23 cellular contexts compared by ENCODE assay signal in the genomic region with DNA sequence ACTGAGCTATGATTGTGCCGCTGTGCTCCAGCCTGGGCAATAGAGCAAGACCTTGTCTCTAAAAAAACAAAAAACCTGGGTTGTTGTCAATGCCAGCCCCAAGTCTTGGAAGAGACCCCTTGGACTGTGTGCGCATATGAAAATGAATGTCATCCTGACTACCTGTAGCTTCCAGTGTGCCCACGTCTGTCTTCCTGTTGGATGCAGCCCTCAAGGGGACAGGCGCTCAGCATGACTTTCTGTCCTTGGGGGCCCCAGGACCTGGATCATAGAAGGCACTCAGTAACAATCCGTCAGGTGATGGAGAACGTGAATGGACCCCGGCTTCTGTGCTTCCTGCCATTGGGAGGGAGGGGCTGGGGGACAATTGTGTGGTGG. TPM values are rescaled to one million over a fixed set of nuclear protein-coding genes. Genes with fewer than 3 reads are reported as not detected.
"Had no signal": no experiment of that assay in that cellular context is flagged by ENCODE, and none has a peak within 500 bp of the region (broad histone marks: within the 10 kb centered on the region; RNA-seq: fewer than 3 reads in every experiment).

No MANE protein-coding gene starts in this region.

- H3K9me3 Mint-ChIP-seq: activated CD4-positive, alpha-beta T cell treated with anti-CD3 and anti-CD28 coated beads, Interleukin-2, amount 10 ng/mL, durations not matched to agents 24 days and 14 days; dendritic cell treated with granulocyte-macrophage colony-stimulating factor and Interleukin-4, amounts not matched to agents 40 ng/mL and 50 ng/mL, for 4 days; mesothelial cell of epicardium; naive thymus-derived CD8-positive, alpha-beta T cell; T-cell; T-helper 2 cell treated with Interferon-gamma antibody and Interleukin-4, amounts not matched to agents 5 μg/mL and 100 μg/mL, for 36 hours had no signal

- H3K4me3 Mint-ChIP-seq: activated CD4-positive, alpha-beta T cell treated with anti-CD3 and anti-CD28 coated beads, Interleukin-2, amount 10 ng/mL, durations not matched to agents 24 days and 14 days; activated naive CD8-positive, alpha-beta T cell; dendritic cell treated with granulocyte-macrophage colony-stimulating factor and Interleukin-4, amounts not matched to agents 40 ng/mL and 50 ng/mL, for 4 days; mesothelial cell of epicardium; T-cell; T-helper 2 cell treated with Interferon-gamma antibody and Interleukin-4, amounts not matched to agents 5 μg/mL and 100 μg/mL, for 36 hours had no signal

- DNase-seq: activated CD4-positive, alpha-beta T cell treated with anti-CD3 and anti-CD28 coated beads, Interleukin-2, amount 10 ng/mL, durations not matched to agents 24 days and 14 days; activated gamma-delta T cell treated with Interleukin-2 at 50 U/mL for 16 hours; activated T-cell treated with anti-CD3 and anti-CD28 coated beads for 4 hours; amniotic stem cell; effector CD4-positive, alpha-beta T cell; glutamatergic neuron; kidney glomerular epithelial cell; left lung; naive thymus-derived CD8-positive, alpha-beta T cell; stimulated activated CD4-positive, alpha-beta T cell treated with anti-CD3 and anti-CD28 coated beads, Interleukin-4, amount 100 ng/mL, for 24 hours; stomach; T-cell had no signal

- FAIRE-seq: endothelial cell of umbilical vein, frontal cortex had no signal

- H3K27ac Mint-ChIP-seq: activated CD4-positive, alpha-beta T cell treated with anti-CD3 and anti-CD28 coated beads, Interleukin-2, amount 10 ng/mL, durations not matched to agents 24 days and 14 days; activated naive CD8-positive, alpha-beta T cell; dendritic cell treated with granulocyte-macrophage colony-stimulating factor and Interleukin-4, amounts not matched to agents 40 ng/mL and 50 ng/mL, for 4 days; mesothelial cell of epicardium; T-helper 2 cell treated with Interferon-gamma antibody and Interleukin-4, amounts not matched to agents 5 μg/mL and 100 μg/mL, for 36 hours had no signal

- H3K27me3 Mint-ChIP-seq: activated naive CD8-positive, alpha-beta T cell; T-cell had no signal

- H3K36me3 Mint-ChIP-seq: mesothelial cell of epicardium had no signal

- ATAC-seq: activated CD4-positive, CD25-positive, alpha-beta regulatory T cell treated with anti-CD3 and anti-CD28 coated beads, Interleukin-2, amount 50 U/mL, for 24 hours; esophagus mucosa; left lung had no signal

RNA-seq across cellular contexts. Expression of a gene that starts 9.0 kb away (rescaled TPM):
- total RNA-seq: cerebellum, endothelial cell of umbilical vein, frontal cortex, hepatocyte, lung microvascular endothelial cell had no signal
